ENCODE assay signal across 1 cellular context in genomic region chr1:248926401-248927182, GRCh38.
TF ChIP-seq lines count a peak whose summit lies in the region.

No MANE protein-coding gene starts in this region.

TF ChIP-seq in K562, 482 proteins besides CTCF, POLR2A, EP300 and RAD21 (continued from another document and continues in another):
- TF ChIP-seq ZBTB40 (IDR thresholded peaks at IDR 0.05) (no peak), ZBTB40 (CRISPR knock-in tag; IDR thresholded peaks at IDR 0.05) (no peak), SMARCE1 (IDR thresholded peaks at IDR 0.05) (peak; percentile 71), MCM5 (IDR thresholded peaks at IDR 0.05; ENCODE audit: low read depth) (no peak), HEY1 (CRISPR knock-in tag; IDR thresholded peaks at IDR 0.05; ENCODE audit: borderline replicate concordance) (0 out of 2 replicates have a peak, but pooled peaks have one; percentile 59), ARNT (IDR thresholded peaks at IDR 0.05) (0 out of 4 replicates have a peak, but pooled peaks of 1 of the 2 experiments have one; percentile 32), ZNF316 (IDR thresholded peaks at IDR 0.05) (no peak), HDAC3 (IDR thresholded peaks at IDR 0.05; ENCODE audit: borderline replicate concordance, partially characterized antibody) (no peak), SMARCB1 (IDR thresholded peaks at IDR 0.05; ENCODE audit: insufficient read length, low read depth) (no peak), IFI16 (CRISPR knock-in tag; IDR thresholded peaks at IDR 0.05) (no peak), POLR3A (IDR thresholded peaks at IDR 0.05; ENCODE audit: borderline replicate concordance, extremely low read depth, insufficient read depth, insufficient read length) (no peak), PCBP1 (IDR thresholded peaks at IDR 0.05; ENCODE audit: low read depth, low read length, poor library complexity, severe bottlenecking) (no peak), ZNF280A (IDR thresholded peaks at IDR 0.05; ENCODE audit: low read depth, partially characterized antibody) (no peak), NRF1 (conservative IDR thresholded peaks at IDR 0.05 in 1 of 2, IDR thresholded peaks at IDR 0.05 in 1 of 2) (0 out of 4 replicates have a peak, but pooled peaks of 1 of the 2 experiments have one; percentile 35), DPF2 (IDR thresholded peaks at IDR 0.05) (peak; percentile 81), POLR3G (IDR thresholded peaks at IDR 0.05; ENCODE audit: extremely low read depth, insufficient read length, insufficient replicate concordance) (no peak), CBX1 (IDR thresholded peaks at IDR 0.05; ENCODE audit: low read depth) (no peak), SMAD2 (IDR thresholded peaks at IDR 0.05; ENCODE audit: low read depth, low read length) (no peak), ESRRA (IDR thresholded peaks at IDR 0.05; ENCODE audit: borderline replicate concordance, low read depth) (no peak), ZNF274 (IDR thresholded peaks at IDR 0.05; ENCODE audit: borderline replicate concordance, low read depth, low read length) (no peak), TCF7 (IDR thresholded peaks at IDR 0.05; ENCODE audit: borderline replicate concordance) (no peak), ZNF318 (IDR thresholded peaks at IDR 0.05; ENCODE audit: borderline replicate concordance in 1 of 2, low read depth in 1 of 2) (no peak), ZFP36 (IDR thresholded peaks at IDR 0.05; ENCODE audit: low read depth, low read length, partially characterized antibody) (no peak), CEBPB (tag; IDR thresholded peaks at IDR 0.05) (no peak)
- TF ChIP-seq, protein P1, sequence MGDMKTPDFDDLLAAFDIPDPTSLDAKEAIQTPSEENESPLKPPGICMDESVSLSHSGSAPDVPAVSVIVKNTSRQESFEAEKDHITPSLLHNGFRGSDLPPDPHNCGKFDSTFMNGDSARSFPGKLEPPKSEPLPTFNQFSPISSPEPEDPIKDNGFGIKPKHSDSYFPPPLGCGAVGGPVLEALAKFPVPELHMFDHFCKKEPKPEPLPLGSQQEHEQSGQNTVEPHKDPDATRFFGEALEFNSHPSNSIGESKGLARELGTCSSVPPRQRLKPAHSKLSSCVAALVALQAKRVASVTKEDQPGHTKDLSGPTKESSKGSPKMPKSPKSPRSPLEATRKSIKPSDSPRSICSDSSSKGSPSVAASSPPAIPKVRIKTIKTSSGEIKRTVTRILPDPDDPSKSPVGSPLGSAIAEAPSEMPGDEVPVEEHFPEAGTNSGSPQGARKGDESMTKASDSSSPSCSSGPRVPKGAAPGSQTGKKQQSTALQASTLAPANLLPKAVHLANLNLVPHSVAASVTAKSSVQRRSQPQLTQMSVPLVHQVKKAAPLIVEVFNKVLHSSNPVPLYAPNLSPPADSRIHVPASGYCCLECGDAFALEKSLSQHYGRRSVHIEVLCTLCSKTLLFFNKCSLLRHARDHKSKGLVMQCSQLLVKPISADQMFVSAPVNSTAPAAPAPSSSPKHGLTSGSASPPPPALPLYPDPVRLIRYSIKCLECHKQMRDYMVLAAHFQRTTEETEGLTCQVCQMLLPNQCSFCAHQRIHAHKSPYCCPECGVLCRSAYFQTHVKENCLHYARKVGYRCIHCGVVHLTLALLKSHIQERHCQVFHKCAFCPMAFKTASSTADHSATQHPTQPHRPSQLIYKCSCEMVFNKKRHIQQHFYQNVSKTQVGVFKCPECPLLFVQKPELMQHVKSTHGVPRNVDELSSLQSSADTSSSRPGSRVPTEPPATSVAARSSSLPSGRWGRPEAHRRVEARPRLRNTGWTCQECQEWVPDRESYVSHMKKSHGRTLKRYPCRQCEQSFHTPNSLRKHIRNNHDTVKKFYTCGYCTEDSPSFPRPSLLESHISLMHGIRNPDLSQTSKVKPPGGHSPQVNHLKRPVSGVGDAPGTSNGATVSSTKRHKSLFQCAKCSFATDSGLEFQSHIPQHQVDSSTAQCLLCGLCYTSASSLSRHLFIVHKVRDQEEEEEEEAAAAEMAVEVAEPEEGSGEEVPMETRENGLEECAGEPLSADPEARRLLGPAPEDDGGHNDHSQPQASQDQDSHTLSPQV (IDR thresholded peaks at IDR 0.05): peak; percentile 70
- TF ChIP-seq, protein P2, sequence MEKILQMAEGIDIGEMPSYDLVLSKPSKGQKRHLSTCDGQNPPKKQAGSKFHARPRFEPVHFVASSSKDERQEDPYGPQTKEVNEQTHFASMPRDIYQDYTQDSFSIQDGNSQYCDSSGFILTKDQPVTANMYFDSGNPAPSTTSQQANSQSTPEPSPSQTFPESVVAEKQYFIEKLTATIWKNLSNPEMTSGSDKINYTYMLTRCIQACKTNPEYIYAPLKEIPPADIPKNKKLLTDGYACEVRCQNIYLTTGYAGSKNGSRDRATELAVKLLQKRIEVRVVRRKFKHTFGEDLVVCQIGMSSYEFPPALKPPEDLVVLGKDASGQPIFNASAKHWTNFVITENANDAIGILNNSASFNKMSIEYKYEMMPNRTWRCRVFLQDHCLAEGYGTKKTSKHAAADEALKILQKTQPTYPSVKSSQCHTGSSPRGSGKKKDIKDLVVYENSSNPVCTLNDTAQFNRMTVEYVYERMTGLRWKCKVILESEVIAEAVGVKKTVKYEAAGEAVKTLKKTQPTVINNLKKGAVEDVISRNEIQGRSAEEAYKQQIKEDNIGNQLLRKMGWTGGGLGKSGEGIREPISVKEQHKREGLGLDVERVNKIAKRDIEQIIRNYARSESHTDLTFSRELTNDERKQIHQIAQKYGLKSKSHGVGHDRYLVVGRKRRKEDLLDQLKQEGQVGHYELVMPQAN (IDR thresholded peaks at IDR 0.05; ENCODE audit: borderline replicate concordance): no peak
- TF ChIP-seq, protein P3, sequence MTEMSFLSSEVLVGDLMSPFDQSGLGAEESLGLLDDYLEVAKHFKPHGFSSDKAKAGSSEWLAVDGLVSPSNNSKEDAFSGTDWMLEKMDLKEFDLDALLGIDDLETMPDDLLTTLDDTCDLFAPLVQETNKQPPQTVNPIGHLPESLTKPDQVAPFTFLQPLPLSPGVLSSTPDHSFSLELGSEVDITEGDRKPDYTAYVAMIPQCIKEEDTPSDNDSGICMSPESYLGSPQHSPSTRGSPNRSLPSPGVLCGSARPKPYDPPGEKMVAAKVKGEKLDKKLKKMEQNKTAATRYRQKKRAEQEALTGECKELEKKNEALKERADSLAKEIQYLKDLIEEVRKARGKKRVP (CRISPR knock-in tag; IDR thresholded peaks at IDR 0.05): no peak
